In the genomic region with DNA sequence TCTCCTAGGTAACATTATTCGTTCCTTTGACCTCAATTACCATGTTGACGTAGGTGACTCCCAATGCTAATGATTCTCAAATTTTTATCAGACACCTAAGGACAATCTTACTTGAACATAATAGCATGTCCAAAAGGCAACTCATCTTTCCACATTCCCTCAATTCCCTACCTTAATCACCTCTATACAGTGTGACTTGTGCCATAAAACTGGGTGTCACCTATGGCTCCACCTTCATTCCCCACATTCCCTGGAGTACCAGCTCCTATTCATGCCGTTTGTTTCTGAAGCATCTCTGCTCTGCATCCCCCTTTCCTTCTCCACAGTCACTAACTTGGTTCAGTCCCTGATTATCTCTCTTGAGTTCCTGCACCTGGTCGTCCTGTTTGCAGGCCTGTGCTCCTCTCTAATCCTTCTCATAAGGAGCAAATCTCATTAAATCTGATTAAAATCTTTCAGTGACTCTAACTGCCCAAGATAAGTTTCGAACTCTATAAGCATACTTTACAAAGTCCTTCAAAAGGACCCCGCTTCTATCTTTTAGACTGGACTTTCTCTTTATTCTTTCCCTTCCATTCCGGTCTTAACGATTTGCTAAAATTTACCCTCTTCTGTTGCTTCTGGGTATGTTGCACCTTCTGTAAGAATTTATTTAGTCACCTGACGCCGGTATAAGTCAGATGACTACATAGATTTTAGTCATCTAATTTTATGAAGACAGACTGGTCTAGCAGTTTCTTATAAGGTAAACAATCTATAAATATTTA, we compare ENCODE assay signal across 18 cellular contexts.
A peak's percentile ranks its signal among the peaks of the same experiment; 100 is the strongest.
DNase-seq lines count a peak whose midpoint lies in the region; ATAC-seq and TF ChIP-seq lines count a peak whose summit lies in the region.
"Had no signal": no experiment of that assay in that cellular context is flagged by ENCODE, and none has a peak within 500 bp of the region (broad histone marks: within the 10 kb centered on the region; RNA-seq: fewer than 3 reads in every experiment).

No MANE protein-coding gene starts in this region.

- no peak overlapping the region for H2AFZ ChIP-seq in neural progenitor cell (replicated peaks)

- intact Hi-C loops in Caco-2 (cut with micrococcal nuclease; ENCODE audit: unreplicated experiment), result no loop called here
- intact Hi-C loops in dorsolateral prefrontal cortex (cut with DNase I), result no loop called here

- POLR2A ChIA-PET in Caco-2 (lab: Charles Lee), result no interaction called here
- POLR2A ChIA-PET in naive thymus-derived CD8-positive, alpha-beta T cell (lab: Charles Lee), result no interaction called here

- H3K9me3 ChIP-seq in Caco-2, result no peaks in the 10 kb centered on the region
- H3K9me3 ChIP-seq in neural progenitor cell (ENCODE audit: low read depth), result no peaks in the 10 kb centered on the region
- H3K9me3 ChIP-seq: adrenal gland, colonic mucosa, HAP-1, MG63, Peyer's patch had no signal

- H3K27ac Mint-ChIP-seq in Caco-2 (ENCODE audit: unreplicated experiment), result peak overlapping the region; percentile 62
- no peak overlapping the region for H3K27ac Mint-ChIP-seq in neural progenitor cell
- no peak overlapping the region for H3K27ac Mint-ChIP-seq in naive thymus-derived CD8-positive, alpha-beta T cell

- no peak for TF ChIP-seq CTCF in Caco-2 (IDR thresholded peaks at IDR 0.05; ENCODE audit: insufficient read depth in 1 of 2, low read depth in 1 of 2, low read length in 1 of 2, severe bottlenecking in 1 of 2, unreplicated experiment in 1 of 2)
- TF ChIP-seq CTCF in dorsolateral prefrontal cortex (IDR thresholded peaks at IDR 0.05 in 54 of 56, conservative IDR thresholded peaks at IDR 0.05 in 2 of 56; ENCODE audit: low read depth in 1 of 56, partially characterized antibody in 56 of 56), result no peak
- no peak for TF ChIP-seq CTCF in neural progenitor cell (IDR thresholded peaks at IDR 0.05)

- no peak overlapping the region for H3K4me3 ChIP-seq in Caco-2 (ENCODE audit: low read depth, low read length)
- H3K4me3 ChIP-seq in dorsolateral prefrontal cortex, result peak overlapping the region in 56 of 59 donors; percentile 3 to 98 (median 84)
- no peak overlapping the region for H3K4me3 ChIP-seq in neural progenitor cell
- H3K4me3 ChIP-seq: colonic mucosa, HAP-1, MG63 had no signal

- peaks cover 6% of the 10 kb centered on the region for H3K36me3 Mint-ChIP-seq in Caco-2 (ENCODE audit: insufficient read depth, unreplicated experiment)
- peaks cover 8% of the 10 kb centered on the region for H3K36me3 Mint-ChIP-seq in neural progenitor cell
- peaks cover 2 to 20% (median 10%) of the 10 kb centered on the region in 3 donors for H3K36me3 Mint-ChIP-seq in naive thymus-derived CD8-positive, alpha-beta T cell

- CTCF ChIA-PET in Caco-2 (lab: Charles Lee), result no interaction called here

- H3K4me1 Mint-ChIP-seq in Caco-2 (ENCODE audit: low read depth, unreplicated experiment), result peaks cover 11% of the 10 kb centered on the region
- H3K4me1 Mint-ChIP-seq in neural progenitor cell, result peaks cover 28% of the 10 kb centered on the region
- peaks cover 0 to 7% (median 4%) of the 10 kb centered on the region in 4 donors for H3K4me1 Mint-ChIP-seq in naive thymus-derived CD8-positive, alpha-beta T cell

- H3K4me3 Mint-ChIP-seq in Caco-2 (ENCODE audit: unreplicated experiment), result peak overlapping the region; percentile 38
- H3K4me3 Mint-ChIP-seq in neural progenitor cell, result no peak overlapping the region
- no peak overlapping the region for H3K4me3 Mint-ChIP-seq in naive thymus-derived CD8-positive, alpha-beta T cell

- H3K27me3 ChIP-seq in Caco-2 (replicated peaks; ENCODE audit: control insufficient read depth, insufficient read depth, low read length) (no peaks in the 10 kb centered on the region), dorsolateral prefrontal cortex (no peaks in the 10 kb centered on the region), neural progenitor cell (no peaks in the 10 kb centered on the region)
- H3K27me3 ChIP-seq: adrenal gland, colonic mucosa, MG63, Peyer's patch had no signal

- peaks cover 45% of the 10 kb centered on the region for H3K79me2 ChIP-seq in neural progenitor cell (ENCODE audit: low read depth)

- ATAC-seq in naive thymus-derived CD8-positive, alpha-beta T cell, result no peak
- ATAC-seq in GM18498 (IDR thresholded peaks at IDR 0.05; ENCODE audit: unreplicated experiment), result no peak

- H3K4me2 ChIP-seq in neural progenitor cell, result peak overlapping the region; percentile 90

- H3K36me3 ChIP-seq in Caco-2 (ENCODE audit: control insufficient read depth, insufficient read depth, low read length), result no peaks in the 10 kb centered on the region
- no peaks in the 10 kb centered on the region for H3K36me3 ChIP-seq in neural progenitor cell
- H3K36me3 ChIP-seq: adrenal gland, colonic mucosa, HAP-1, MG63, Peyer's patch had no signal

- peaks cover 43% of the 10 kb centered on the region for H3F3A ChIP-seq in neural progenitor cell (ENCODE audit: low read depth)

- H3K9me3 Mint-ChIP-seq in Caco-2 (ENCODE audit: unreplicated experiment) (no peaks in the 10 kb centered on the region), neural progenitor cell (no peaks in the 10 kb centered on the region)
- H3K9me3 Mint-ChIP-seq in naive thymus-derived CD8-positive, alpha-beta T cell, result peaks cover 0 to 23% (median 9%) of the 10 kb centered on the region in 9 donors

- H4K20me1 ChIP-seq in neural progenitor cell (ENCODE audit: low read depth), result peaks cover 27% of the 10 kb centered on the region

- H3K27ac ChIP-seq in dorsolateral prefrontal cortex, result peak overlapping the region in 58 of 59 donors; percentile 6 to 100 (median 97)
- no peak overlapping the region for H3K27ac ChIP-seq in neural progenitor cell
- H3K27ac ChIP-seq: adrenal gland, C4-2B, colonic mucosa, VCaP had no signal

- DNase-seq in Caco-2 (peak; percentile 20 to 60), LoVo (ENCODE audit: low spot score) (peak; percentile 74), dorsolateral prefrontal cortex (no peak), neural progenitor cell (ENCODE audit: low spot score) (peak; percentile 25), SKM-1 (lab: John Stamatoyannopoulos, UW; ENCODE audit: unreplicated experiment) (no peak), NCI-H2081 treated with DMSO at 0.1 percent for 48 hours (lab: John Stamatoyannopoulos, UW) (no peak)
- no peak for DNase-seq in naive thymus-derived CD8-positive, alpha-beta T cell
- DNase-seq: adrenal gland; colonic mucosa; MG63; midbrain; NCI-H187 treated with DMSO at 0.1 percent for 48 hours; stimulated activated CD4-positive, alpha-beta T cell treated with anti-CD3 and anti-CD28 coated beads, Interleukin-4, amount 100 ng/mL, for 1 hour had no signal

- H3K9ac ChIP-seq in neural progenitor cell, result no peak overlapping the region

- H3K27me3 Mint-ChIP-seq in Caco-2 (ENCODE audit: insufficient read depth, unreplicated experiment), result no peaks in the 10 kb centered on the region
- peaks cover 5% of the 10 kb centered on the region for H3K27me3 Mint-ChIP-seq in neural progenitor cell (ENCODE audit: insufficient read depth, low read depth)
- H3K27me3 Mint-ChIP-seq in naive thymus-derived CD8-positive, alpha-beta T cell, result peaks cover 24 to 30% (median 28%) of the 10 kb centered on the region in 5 donors

- H3K4me1 ChIP-seq in Caco-2, result no peaks in the 10 kb centered on the region
- H3K4me1 ChIP-seq in neural progenitor cell, result peaks cover 34% of the 10 kb centered on the region

- TSS peak; percentile 61 for BruUV-seq in Caco-2 (replicated peaks; lab: Mats Ljungman, UMichigan)

Comparison
In these comparisons a context has a peak if more than half of its experiments do, and no peak if none do; other contexts are left out.
1. DNase-seq: peak in Caco-2 (2 of 2), LoVo (single experiment) and neural progenitor cell (single experiment); none in dorsolateral prefrontal cortex (0 of 10), naive thymus-derived CD8-positive, alpha-beta T cell (0 of 10), SKM-1 (single experiment) and NCI-H2081 treated with DMSO at 0.1 percent for 48 hours (single experiment).
2. H3K4me3 ChIP-seq: peak in dorsolateral prefrontal cortex (56 of 59); none in Caco-2 (single experiment) and neural progenitor cell (single experiment).